Comparison of ENCODE assay signal across 26 cellular contexts in genomic region chr14:61192970-61193369, GRCh38.
DNase-seq lines count a peak whose midpoint lies in the region; ATAC-seq, FAIRE-seq and TF ChIP-seq lines count a peak whose summit lies in the region.
"Had no signal": no experiment of that assay in that cellular context is flagged by ENCODE, and none has a peak within 500 bp of the region (broad histone marks: within the 10 kb centered on the region; RNA-seq: fewer than 3 reads in every experiment).

No MANE protein-coding gene starts in this region.

- POLR2A ChIA-PET in IMR-90 (lab: Charles Lee; ENCODE audit: unreplicated experiment), result no interaction called here
- POLR2A ChIA-PET in endothelial cell of umbilical vein (lab: Charles Lee), result no interaction called here

- H3K27ac ChIP-seq in IMR-90 (ENCODE audit: insufficient read depth, low read length) (peak overlapping the region; percentile 28; the same call in 1 of the 2 replicates), endothelial cell of umbilical vein (ENCODE audit: insufficient read depth, low read depth, low read length) (no peak overlapping the region)
- H3K27ac ChIP-seq: 22Rv1, neutrophil, Peyer's patch, SJSA1, transverse colon had no signal

- intact Hi-C loops in IMR-90 (cut with micrococcal nuclease) (no loop called here), endothelial cell of umbilical vein (cut with micrococcal nuclease) (no loop called here)

- H3K36me3 ChIP-seq in IMR-90 (ENCODE audit: control insufficient read depth, insufficient read depth, low read length) (no peaks in the 10 kb centered on the region), endothelial cell of umbilical vein (ENCODE audit: control insufficient read depth in 2 of 2, extremely low read depth in 1 of 2, insufficient read depth in 2 of 2, low read length in 2 of 2) (no peaks in the 10 kb centered on the region)
- H3K36me3 ChIP-seq: neutrophil, Peyer's patch, SJSA1, transverse colon had no signal

- H3K4me1 ChIP-seq in IMR-90 (ENCODE audit: control insufficient read depth, insufficient read depth, low read length), result peaks cover 17% of the 10 kb centered on the region
- H3K4me1 ChIP-seq in endothelial cell of umbilical vein (ENCODE audit: control insufficient read depth, extremely low read depth, insufficient read depth, low read length), result peaks cover 9% of the 10 kb centered on the region
- H3K4me1 ChIP-seq: transverse colon had no signal

- H3K14ac ChIP-seq in IMR-90 (replicated peaks; ENCODE audit: low read depth, low read length), result peak overlapping the region; percentile 97

- DNase-seq in NCI-H146 (lab: John Stamatoyannopoulos, UW), result peak; percentile 8
- DNase-seq in NCI-H146 treated with DMSO at 0.1 percent for 48 hours (lab: John Stamatoyannopoulos, UW; ENCODE audit: unreplicated experiment), result no peak
- DNase-seq in IMR-90, result peak; percentile 58
- no peak for DNase-seq in endothelial cell of umbilical vein (ENCODE audit: low read depth, low spot score)
- no peak for DNase-seq in osteocyte (ENCODE audit: extremely low spot score, unreplicated experiment)
- DNase-seq in T-helper 2 cell, result no peak
- no peak for DNase-seq in activated naive CD4-positive, alpha-beta T cell treated with anti-CD3 and anti-CD28 coated beads, Interleukin-2, amount 50 U/mL, for 72 hours (ENCODE audit: low spot score in 2 of 2)
- DNase-seq in stimulated activated CD4-positive, alpha-beta T cell treated with anti-CD3 and anti-CD28 coated beads, Interleukin-15, amount 100 ng/mL, for 24 hours, result no peak
- DNase-seq: activated CD4-positive, alpha-beta T cell treated with anti-CD3 and anti-CD28 coated beads for 36 hours; activated effector memory CD4-positive, alpha-beta T cell treated with anti-CD3 and anti-CD28 coated beads, Interleukin-2, amount 50 U/mL, for 16 hours; activated naive CD8-positive, alpha-beta T cell treated with anti-CD3 and anti-CD28 coated beads, Interleukin-2, amount 50 U/mL, for 24 hours; AML-193; CD8-positive, alpha-beta memory T cell; erythroblast; GF-D8; NCI-H1694; Peyer's patch; stimulated activated CD4-positive, alpha-beta T cell treated with anti-CD3 and anti-CD28 coated beads, Interleukin-1b, Interleukin-23, amount 100 ng/mL, for 48 hours; T-helper 17 cell; transverse colon had no signal

- peaks cover 9% of the 10 kb centered on the region for H3K9me3 Mint-ChIP-seq in osteocyte (ENCODE audit: unreplicated experiment)
- no peaks in the 10 kb centered on the region for H3K9me3 Mint-ChIP-seq in activated naive CD4-positive, alpha-beta T cell treated with anti-CD3 and anti-CD28 coated beads, Interleukin-2, amount 50 U/mL, for 72 hours
- H3K9me3 Mint-ChIP-seq: activated naive CD8-positive, alpha-beta T cell treated with anti-CD3 and anti-CD28 coated beads, Interleukin-2, amount 50 U/mL, for 24 hours; CD8-positive, alpha-beta memory T cell had no signal

- TF ChIP-seq POLR2A in IMR-90 (IDR thresholded peaks at IDR 0.05; ENCODE audit: low read depth, low read length), result no peak
- no peak for TF ChIP-seq POLR2A in endothelial cell of umbilical vein (IDR thresholded peaks at IDR 0.05; ENCODE audit: low read depth, low read length)

- H3K9me1 ChIP-seq in IMR-90 (ENCODE audit: insufficient read depth, low read length) (peaks cover 13% of the 10 kb centered on the region), endothelial cell of umbilical vein (replicated peaks; ENCODE audit: control insufficient read depth, extremely low read depth, insufficient read depth, low read length) (no peaks in the 10 kb centered on the region)

- in situ Hi-C loops in IMR-90 (cut with MboI; ENCODE audit: low sequenced_read_pairs), result no loop called here

- H4K5ac ChIP-seq in IMR-90 (ENCODE audit: low read depth, low read length), result peak overlapping the region; percentile 16

- peak overlapping the region; percentile 65 for H3K27ac Mint-ChIP-seq in osteocyte (ENCODE audit: unreplicated experiment)
- H3K27ac Mint-ChIP-seq in activated naive CD4-positive, alpha-beta T cell treated with anti-CD3 and anti-CD28 coated beads, Interleukin-2, amount 50 U/mL, for 72 hours, result no peak overlapping the region
- H3K27ac Mint-ChIP-seq: activated CD4-positive, alpha-beta T cell treated with anti-CD3 and anti-CD28 coated beads for 36 hours; activated naive CD8-positive, alpha-beta T cell treated with anti-CD3 and anti-CD28 coated beads, Interleukin-2, amount 50 U/mL, for 24 hours; CD8-positive, alpha-beta memory T cell; T-helper 17 cell had no signal

- peak overlapping the region; percentile 79 for H4K91ac ChIP-seq in IMR-90 (ENCODE audit: insufficient read depth, low read depth, low read length)

- TF ChIP-seq RAD21 in IMR-90 (IDR thresholded peaks at IDR 0.05; ENCODE audit: low read length), result no peak

- H3K36me3 Mint-ChIP-seq in osteocyte (ENCODE audit: unreplicated experiment), result peaks cover 7% of the 10 kb centered on the region
- no peaks in the 10 kb centered on the region for H3K36me3 Mint-ChIP-seq in activated naive CD4-positive, alpha-beta T cell treated with anti-CD3 and anti-CD28 coated beads, Interleukin-2, amount 50 U/mL, for 72 hours
- H3K36me3 Mint-ChIP-seq: brain had no signal

- peak overlapping the region; percentile 91; the same call in 1 of the 2 replicates for H2AK5ac ChIP-seq in IMR-90 (ENCODE audit: low read depth, low read length)

- H3K79me2 ChIP-seq in endothelial cell of umbilical vein (ENCODE audit: control insufficient read depth, insufficient read depth, low read length), result no peaks in the 10 kb centered on the region

- H3K18ac ChIP-seq in IMR-90 (ENCODE audit: low read depth, low read length), result peak overlapping the region; percentile 98

- H3K4me3 ChIP-seq in IMR-90 (ENCODE audit: insufficient read depth, low read depth, low read length), result no peak overlapping the region
- no peak overlapping the region for H3K4me3 ChIP-seq in endothelial cell of umbilical vein (replicated peaks in 1 of 3; ENCODE audit: insufficient read depth in 1 of 3, low read depth in 1 of 3, low read length in 3 of 3)
- H3K4me3 ChIP-seq: Peyer's patch, SJSA1, skin epidermis, transverse colon had no signal

- H2AK9ac ChIP-seq in IMR-90 (replicated peaks; ENCODE audit: low read depth, low read length, poor library complexity), result peak overlapping the region; percentile 31

- dilution Hi-C loops in IMR-90 (cut with HindIII; ENCODE audit: low sequenced_read_pairs, unreplicated experiment), result no loop called here
- dilution Hi-C loops in endothelial cell of umbilical vein (cut with MboI; ENCODE audit: extremely low pct_ligation_motif_present, low sequenced_read_pairs), result no loop called here

- CTCF ChIA-PET in IMR-90 (lab: Yijun Ruan, JAX) (no interaction called here), endothelial cell of umbilical vein (lab: Charles Lee) (no interaction called here)

- H2BK5ac ChIP-seq in IMR-90 (ENCODE audit: low read depth, low read length, poor library complexity, severe bottlenecking), result peak overlapping the region; percentile 41

- no peak overlapping the region for H3K4me3 Mint-ChIP-seq in osteocyte (ENCODE audit: unreplicated experiment)
- H3K4me3 Mint-ChIP-seq: activated CD4-positive, alpha-beta T cell treated with anti-CD3 and anti-CD28 coated beads for 36 hours; activated naive CD8-positive, alpha-beta T cell treated with anti-CD3 and anti-CD28 coated beads, Interleukin-2, amount 50 U/mL, for 24 hours; brain; CD8-positive, alpha-beta memory T cell; T-helper 17 cell had no signal

- H3K9ac ChIP-seq in IMR-90 (ENCODE audit: low read depth, low read length) (no peak overlapping the region), endothelial cell of umbilical vein (replicated peaks; ENCODE audit: extremely low read depth, insufficient read depth, low read length) (no peak overlapping the region)

- H2BK15ac ChIP-seq in IMR-90 (ENCODE audit: low read depth, low read length), result peak overlapping the region; percentile 90; the same call in 2 of the 3 replicates

- no peaks in the 10 kb centered on the region for H3K79me1 ChIP-seq in IMR-90 (ENCODE audit: low read depth in 1 of 2, low read length in 2 of 2)

- peak; percentile 21 for FAIRE-seq in endothelial cell of umbilical vein (lab: Jason Lieb, UNC)
- FAIRE-seq: GM18507 had no signal

- H3K4me2 ChIP-seq in IMR-90 (ENCODE audit: low read depth, low read length) (no peak overlapping the region), endothelial cell of umbilical vein (ENCODE audit: insufficient read depth, low read length) (no peak overlapping the region)

- H3K27me3 ChIP-seq in IMR-90 (ENCODE audit: control insufficient read depth, insufficient read depth, low read length), result no peaks in the 10 kb centered on the region
- no peaks in the 10 kb centered on the region for H3K27me3 ChIP-seq in endothelial cell of umbilical vein (ENCODE audit: control insufficient read depth in 2 of 2, insufficient read depth in 2 of 2, low read length in 2 of 2)
- H3K27me3 ChIP-seq: Peyer's patch, SJSA1 had no signal

- H2AFZ ChIP-seq in IMR-90 (replicated peaks; ENCODE audit: low read length, poor library complexity) (no peak overlapping the region), endothelial cell of umbilical vein (ENCODE audit: low read depth, low read length) (no peak overlapping the region)

- H3K4me1 Mint-ChIP-seq in osteocyte (ENCODE audit: unreplicated experiment), result peaks cover 65% of the 10 kb centered on the region

- H3K27me3 Mint-ChIP-seq in osteocyte (ENCODE audit: unreplicated experiment), result no peaks in the 10 kb centered on the region

- peak overlapping the region; percentile 96 for H2BK120ac ChIP-seq in IMR-90 (ENCODE audit: low read depth, low read length)

- peak overlapping the region; percentile 24; the same call in 1 of the 2 replicates for H3K56ac ChIP-seq in IMR-90 (ENCODE audit: extremely low read depth, insufficient read depth, low read length)

- no peaks in the 10 kb centered on the region for H3K9me3 ChIP-seq in IMR-90 (ENCODE audit: control insufficient read depth, insufficient read depth, low read length)
- no peaks in the 10 kb centered on the region for H3K9me3 ChIP-seq in endothelial cell of umbilical vein (replicated peaks; ENCODE audit: control insufficient read depth, insufficient read depth, low read length)
- H3K9me3 ChIP-seq: neutrophil, Peyer's patch, SJSA1, transverse colon had no signal

- no peaks in the 10 kb centered on the region for H4K20me1 ChIP-seq in IMR-90 (ENCODE audit: insufficient read depth, low read length)
- H4K20me1 ChIP-seq in endothelial cell of umbilical vein (replicated peaks; ENCODE audit: control insufficient read depth, extremely low read depth, insufficient read depth, low read length), result no peaks in the 10 kb centered on the region

- H3K23ac ChIP-seq in IMR-90 (ENCODE audit: low read depth, low read length), result peak overlapping the region; percentile 79

- H3K4ac ChIP-seq in IMR-90 (ENCODE audit: low read depth, low read length), result peak overlapping the region; percentile 89

- H4K8ac ChIP-seq in IMR-90 (ENCODE audit: low read depth in 2 of 2, low read length in 2 of 2), result peak overlapping the region in 1 of 2 experiments; percentile 68; a peak in 2 of 4 replicates

- H2BK20ac ChIP-seq in IMR-90 (ENCODE audit: low read depth, low read length), result peak overlapping the region; percentile 80

- ATAC-seq in IMR-90 (ENCODE audit: low read depth), result peak; percentile 36
- no peak for ATAC-seq in activated naive CD4-positive, alpha-beta T cell treated with anti-CD3 and anti-CD28 coated beads, Interleukin-2, amount 50 U/mL, for 72 hours
- ATAC-seq: activated CD4-positive, alpha-beta T cell treated with anti-CD3 and anti-CD28 coated beads for 36 hours; activated naive CD8-positive, alpha-beta T cell treated with anti-CD3 and anti-CD28 coated beads, Interleukin-2, amount 50 U/mL, for 24 hours; T-helper 17 cell had no signal

- BruUV-seq in IMR-90 (replicated peaks; lab: Mats Ljungman, UMichigan), result no TSS peak
- BruUV-seq in endothelial cell of umbilical vein (replicated peaks; lab: Mats Ljungman, UMichigan), result no TSS peak

- no peak for TF ChIP-seq CTCF in IMR-90 (conservative IDR thresholded peaks at IDR 0.05; ENCODE audit: low read depth, low read length)
- no peak for TF ChIP-seq CTCF in endothelial cell of umbilical vein (IDR thresholded peaks at IDR 0.05; ENCODE audit: extremely low read depth in 1 of 2, insufficient read depth in 1 of 2, low read depth in 1 of 2, low read length in 2 of 2)
- TF ChIP-seq CTCF in osteocyte (IDR thresholded peaks at IDR 0.05), result no peak

Comparison
In these comparisons a context has a peak if more than half of its experiments do, and no peak if none do; other contexts are left out.
1. DNase-seq: peak in NCI-H146 (single experiment) and IMR-90 (single experiment); none in NCI-H146 treated with DMSO at 0.1 percent for 48 hours (single experiment), endothelial cell of umbilical vein (single experiment), osteocyte (single experiment), T-helper 2 cell (0 of 5), activated naive CD4-positive, alpha-beta T cell treated with anti-CD3 and anti-CD28 coated beads, Interleukin-2, amount 50 U/mL, for 72 hours (0 of 2) and stimulated activated CD4-positive, alpha-beta T cell treated with anti-CD3 and anti-CD28 coated beads, Interleukin-15, amount 100 ng/mL, for 24 hours (single experiment).